ENCODE assay signal across 10 cellular contexts in genomic region chr10:92124524-92125168, GRCh38.
DNase-seq lines count a peak whose midpoint lies in the region; ATAC-seq and TF ChIP-seq lines count a peak whose summit lies in the region.
"Had no signal": no experiment of that assay in that cellular context is flagged by ENCODE, and none has a peak within 500 bp of the region (broad histone marks: within the 10 kb centered on the region; RNA-seq: fewer than 3 reads in every experiment).

No MANE protein-coding gene starts in this region.

- H3K9me3 ChIP-seq in MG63: no peaks in the 10 kb centered on the region
- no peaks in the 10 kb centered on the region for H3K9me3 ChIP-seq in thyroid gland

- 3 to 12% methylated on average over 3 of the region's 3 CpGs for WGBS in thyroid gland, 2 donors

- peaks cover 4% of the 10 kb centered on the region for H3K4me1 Mint-ChIP-seq in activated naive CD8-positive, alpha-beta T cell treated with anti-CD3 and anti-CD28 coated beads, Interleukin-2, amount 50 U/mL, for 24 hours
- H3K4me1 Mint-ChIP-seq in activated T-helper 1 cell treated with anti-CD3 and anti-CD28 coated beads, Interleukin-12 subunit alpha, Interleukin-12 subunit beta, Interleukin-2, Interleukin-4 antibody, amounts not matched to agents 30 ng/mL and 10 ng/mL and 1 ng/mL, durations not matched to agents 14 hours and 24 hours and 36 hours (ENCODE audit: low read depth): no peaks in the 10 kb centered on the region

- H3K4me3 ChIP-seq in MG63: no peak overlapping the region
- no peak overlapping the region for H3K4me3 ChIP-seq in coronary artery
- H3K4me3 ChIP-seq in thyroid gland (replicated peaks in 1 of 3): no peak overlapping the region

- H3K4me1 ChIP-seq in thyroid gland: peaks cover 54 to 62% of the 10 kb centered on the region in 2 donors

- H3K27me3 Mint-ChIP-seq in activated naive CD8-positive, alpha-beta T cell treated with anti-CD3 and anti-CD28 coated beads, Interleukin-2, amount 50 U/mL, for 24 hours: no peaks in the 10 kb centered on the region
- no peaks in the 10 kb centered on the region for H3K27me3 Mint-ChIP-seq in activated T-helper 1 cell treated with anti-CD3 and anti-CD28 coated beads, Interleukin-12 subunit alpha, Interleukin-12 subunit beta, Interleukin-2, Interleukin-4 antibody, amounts not matched to agents 30 ng/mL and 10 ng/mL and 1 ng/mL, durations not matched to agents 14 hours and 24 hours and 36 hours (ENCODE audit: insufficient read depth)

- no peak overlapping the region for H3K4me3 Mint-ChIP-seq in activated naive CD8-positive, alpha-beta T cell treated with anti-CD3 and anti-CD28 coated beads, Interleukin-2, amount 50 U/mL, for 24 hours
- no peak overlapping the region for H3K4me3 Mint-ChIP-seq in activated T-helper 1 cell treated with anti-CD3 and anti-CD28 coated beads, Interleukin-12 subunit alpha, Interleukin-12 subunit beta, Interleukin-2, Interleukin-4 antibody, amounts not matched to agents 30 ng/mL and 10 ng/mL and 1 ng/mL, durations not matched to agents 14 hours and 24 hours and 36 hours

- TF ChIP-seq POLR2A in thyroid gland (IDR thresholded peaks at IDR 0.05): no peak

- H3K36me3 Mint-ChIP-seq in activated naive CD8-positive, alpha-beta T cell treated with anti-CD3 and anti-CD28 coated beads, Interleukin-2, amount 50 U/mL, for 24 hours (ENCODE audit: low read depth): no peaks in the 10 kb centered on the region
- H3K36me3 Mint-ChIP-seq in activated T-helper 1 cell treated with anti-CD3 and anti-CD28 coated beads, Interleukin-12 subunit alpha, Interleukin-12 subunit beta, Interleukin-2, Interleukin-4 antibody, amounts not matched to agents 30 ng/mL and 10 ng/mL and 1 ng/mL, durations not matched to agents 14 hours and 24 hours and 36 hours (ENCODE audit: low read depth): peaks cover 1% of the 10 kb centered on the region

- H3K27me3 ChIP-seq in MG63 (no peaks in the 10 kb centered on the region), thyroid gland (no peaks in the 10 kb centered on the region)

- DNase-seq in MG63: peak; percentile 56
- peak; percentile 71 for DNase-seq in coronary artery (ENCODE audit: low spot score)
- DNase-seq in left kidney (ENCODE audit: low read depth, low spot score): peak; percentile 53
- DNase-seq in thyroid gland: peak; percentile 62
- no peak for DNase-seq in SHP77 (lab: John Stamatoyannopoulos, UW)
- no peak for DNase-seq in activated naive CD8-positive, alpha-beta T cell treated with anti-CD3 and anti-CD28 coated beads, Interleukin-2, amount 50 U/mL, for 24 hours
- DNase-seq in activated T-helper 1 cell treated with anti-CD3 and anti-CD28 coated beads, Interleukin-12 subunit alpha, Interleukin-12 subunit beta, Interleukin-2, Interleukin-4 antibody, amounts not matched to agents 30 ng/mL and 10 ng/mL and 1 ng/mL, durations not matched to agents 14 hours and 24 hours and 36 hours (ENCODE audit: low spot score): no peak
- DNase-seq in activated CD4-positive, alpha-beta T cell treated with anti-CD3 and anti-CD28 coated beads, Interleukin-2, amount 50 U/mL, for 48 hours: no peak
- DNase-seq: midbrain, NCI-H1436 treated with DMSO at 0.1 percent for 48 hours had no signal

- H3K36me3 ChIP-seq in MG63: no peaks in the 10 kb centered on the region
- no peaks in the 10 kb centered on the region for H3K36me3 ChIP-seq in thyroid gland

- no peak overlapping the region for H3K27ac Mint-ChIP-seq in activated naive CD8-positive, alpha-beta T cell treated with anti-CD3 and anti-CD28 coated beads, Interleukin-2, amount 50 U/mL, for 24 hours
- H3K27ac Mint-ChIP-seq in activated T-helper 1 cell treated with anti-CD3 and anti-CD28 coated beads, Interleukin-12 subunit alpha, Interleukin-12 subunit beta, Interleukin-2, Interleukin-4 antibody, amounts not matched to agents 30 ng/mL and 10 ng/mL and 1 ng/mL, durations not matched to agents 14 hours and 24 hours and 36 hours: no peak overlapping the region

- intact Hi-C loops in thyroid gland (cut with DNase I): no loop called here
- intact Hi-C loops in activated T-helper 1 cell treated with anti-CD3 and anti-CD28 coated beads, Interleukin-12 subunit alpha, Interleukin-12 subunit beta, Interleukin-2, Interleukin-4 antibody, amounts not matched to agents 30 ng/mL and 10 ng/mL and 1 ng/mL, durations not matched to agents 14 hours and 24 hours and 36 hours (cut with micrococcal nuclease): no loop called here

- no peaks in the 10 kb centered on the region for H3K9me3 Mint-ChIP-seq in activated naive CD8-positive, alpha-beta T cell treated with anti-CD3 and anti-CD28 coated beads, Interleukin-2, amount 50 U/mL, for 24 hours
- no peaks in the 10 kb centered on the region for H3K9me3 Mint-ChIP-seq in activated T-helper 1 cell treated with anti-CD3 and anti-CD28 coated beads, Interleukin-12 subunit alpha, Interleukin-12 subunit beta, Interleukin-2, Interleukin-4 antibody, amounts not matched to agents 30 ng/mL and 10 ng/mL and 1 ng/mL, durations not matched to agents 14 hours and 24 hours and 36 hours

- H3K27ac ChIP-seq in coronary artery (peak overlapping the region; percentile 60 to 69), thyroid gland (peak overlapping the region; percentile 94 to 98 (median 94))

- no peak for TF ChIP-seq CTCF in coronary artery (IDR thresholded peaks at IDR 0.05)
- peak in 1 of 6 experiments; percentile 7 for TF ChIP-seq CTCF in thyroid gland (IDR thresholded peaks at IDR 0.05)

- no peak for ATAC-seq in activated naive CD8-positive, alpha-beta T cell treated with anti-CD3 and anti-CD28 coated beads, Interleukin-2, amount 50 U/mL, for 24 hours

Comparison
In these comparisons a context has a peak if more than half of its experiments do, and no peak if none do; other contexts are left out.
1. DNase-seq: peak in MG63 (single experiment), coronary artery (single experiment), left kidney (single experiment) and thyroid gland (2 of 2); none in SHP77 (0 of 2), activated naive CD8-positive, alpha-beta T cell treated with anti-CD3 and anti-CD28 coated beads, Interleukin-2, amount 50 U/mL, for 24 hours (single experiment), activated T-helper 1 cell treated with anti-CD3 and anti-CD28 coated beads, Interleukin-12 subunit alpha, Interleukin-12 subunit beta, Interleukin-2, Interleukin-4 antibody, amounts not matched to agents 30 ng/mL and 10 ng/mL and 1 ng/mL, durations not matched to agents 14 hours and 24 hours and 36 hours (single experiment) and activated CD4-positive, alpha-beta T cell treated with anti-CD3 and anti-CD28 coated beads, Interleukin-2, amount 50 U/mL, for 48 hours (0 of 2).